22 cellular contexts compared by ENCODE assay signal in genomic region chr7:92403760-92404074, GRCh38. TPM values are rescaled to one million over a fixed set of nuclear protein-coding genes. Genes with fewer than 3 reads are reported as not detected.
DNase-seq lines count a peak whose midpoint lies in the region; ATAC-seq lines count a peak whose summit lies in the region.
"Had no signal": no experiment of that assay in that cellular context is flagged by ENCODE, and none has a peak within 500 bp of the region (broad histone marks: within the 10 kb centered on the region; RNA-seq: fewer than 3 reads in every experiment).

No MANE protein-coding gene starts in this region.

- no peaks in the 10 kb centered on the region for H3K27me3 Mint-ChIP-seq in stimulated activated naive CD8-positive, alpha-beta T cell treated with anti-CD3 and anti-CD28 coated beads, Interleukin-15, amount 100 ng/mL, for 72 hours
- no peaks in the 10 kb centered on the region for H3K27me3 Mint-ChIP-seq in activated T-helper 1 cell treated with anti-CD3 and anti-CD28 coated beads, Interleukin-12 subunit alpha, Interleukin-12 subunit beta, Interleukin-2, Interleukin-4 antibody, amounts not matched to agents 30 ng/mL and 10 ng/mL and 1 ng/mL, durations not matched to agents 14 hours and 24 hours and 36 hours (ENCODE audit: insufficient read depth)
- H3K27me3 Mint-ChIP-seq in naive thymus-derived CD8-positive, alpha-beta T cell, result no peaks in the 10 kb centered on the region
- H3K27me3 Mint-ChIP-seq: activated B cell treated with CpG ODN at 0.5 μM for 24 hours had no signal

- ATAC-seq in stimulated activated naive CD8-positive, alpha-beta T cell treated with anti-CD3 and anti-CD28 coated beads, Interleukin-15, amount 100 ng/mL, for 72 hours, result peak; percentile 37
- no peak for ATAC-seq in stimulated activated naive CD8-positive, alpha-beta T cell treated with anti-CD3 and anti-CD28 coated beads, Interleukin-15, Interleukin-2, amounts not matched to agents 100 U/mL and 50 U/mL, for 24 hours
- ATAC-seq in naive thymus-derived CD8-positive, alpha-beta T cell, result no peak
- ATAC-seq in GM19328 (IDR thresholded peaks at IDR 0.05; ENCODE audit: unreplicated experiment), result no peak
- ATAC-seq: heart right ventricle, left cardiac atrium had no signal

- POLR2A ChIA-PET in naive thymus-derived CD8-positive, alpha-beta T cell (lab: Charles Lee), result interaction anchor here (1.7 kb wide), 1 partner anchor 43 kb away, joined by 4 read pairs; the partner anchor contains the start of gene GATAD1

- DNase-seq in stimulated activated naive CD8-positive, alpha-beta T cell treated with anti-CD3 and anti-CD28 coated beads, Interleukin-15, amount 100 ng/mL, for 72 hours, result no peak
- no peak for DNase-seq in stimulated activated naive CD8-positive, alpha-beta T cell treated with anti-CD3 and anti-CD28 coated beads, Interleukin-15, Interleukin-2, amounts not matched to agents 100 U/mL and 50 U/mL, for 24 hours
- DNase-seq in activated T-helper 1 cell treated with anti-CD3 and anti-CD28 coated beads, Interleukin-12 subunit alpha, Interleukin-12 subunit beta, Interleukin-2, Interleukin-4 antibody, amounts not matched to agents 30 ng/mL and 10 ng/mL and 1 ng/mL, durations not matched to agents 14 hours and 24 hours and 36 hours (ENCODE audit: low spot score), result no peak
- DNase-seq in naive thymus-derived CD8-positive, alpha-beta T cell, result no peak
- no peak for DNase-seq in NOMO-1 treated with dmso at 0.1 percent for 144 hours (lab: John Stamatoyannopoulos, UW; ENCODE audit: unreplicated experiment)
- no peak for DNase-seq in NCI-H524 (lab: John Stamatoyannopoulos, UW)
- DNase-seq: activated B cell treated with CpG ODN at 0.5 μM for 24 hours; amygdala; C1 segment of cervical spinal cord; Calu3; colonic mucosa; effector memory CD4-positive, alpha-beta T cell; heart right ventricle; left cardiac atrium; NCI-H1105 treated with DMSO at 0.1 percent for 48 hours; NCI-H1930; NCI-H524 treated with DMSO at 0.1 percent for 48 hours; occipital lobe; SHP77 treated with DMSO at 0.1 percent for 48 hours; SW 1271; upper lobe of right lung had no signal

- no peak overlapping the region for H3K27ac Mint-ChIP-seq in stimulated activated naive CD8-positive, alpha-beta T cell treated with anti-CD3 and anti-CD28 coated beads, Interleukin-15, amount 100 ng/mL, for 72 hours
- H3K27ac Mint-ChIP-seq in activated T-helper 1 cell treated with anti-CD3 and anti-CD28 coated beads, Interleukin-12 subunit alpha, Interleukin-12 subunit beta, Interleukin-2, Interleukin-4 antibody, amounts not matched to agents 30 ng/mL and 10 ng/mL and 1 ng/mL, durations not matched to agents 14 hours and 24 hours and 36 hours, result peak overlapping the region; percentile 14
- H3K27ac Mint-ChIP-seq in naive thymus-derived CD8-positive, alpha-beta T cell, result peak overlapping the region in 5 of 10 donors; percentile 3 to 63 (median 27)
- H3K27ac Mint-ChIP-seq: activated B cell treated with CpG ODN at 0.5 μM for 24 hours had no signal

- peaks cover 17% of the 10 kb centered on the region for H3K4me1 Mint-ChIP-seq in stimulated activated naive CD8-positive, alpha-beta T cell treated with anti-CD3 and anti-CD28 coated beads, Interleukin-15, amount 100 ng/mL, for 72 hours
- H3K4me1 Mint-ChIP-seq in activated T-helper 1 cell treated with anti-CD3 and anti-CD28 coated beads, Interleukin-12 subunit alpha, Interleukin-12 subunit beta, Interleukin-2, Interleukin-4 antibody, amounts not matched to agents 30 ng/mL and 10 ng/mL and 1 ng/mL, durations not matched to agents 14 hours and 24 hours and 36 hours (ENCODE audit: low read depth), result peaks cover 19% of the 10 kb centered on the region
- H3K4me1 Mint-ChIP-seq in naive thymus-derived CD8-positive, alpha-beta T cell, result peaks cover 17 to 24% (median 20%) of the 10 kb centered on the region in 4 donors
- H3K4me1 Mint-ChIP-seq: activated B cell treated with CpG ODN at 0.5 μM for 24 hours had no signal

- peak overlapping the region in 1 of 2 donors; percentile 30 for H3K4me3 Mint-ChIP-seq in stimulated activated naive CD8-positive, alpha-beta T cell treated with anti-CD3 and anti-CD28 coated beads, Interleukin-15, amount 100 ng/mL, for 72 hours
- H3K4me3 Mint-ChIP-seq in activated T-helper 1 cell treated with anti-CD3 and anti-CD28 coated beads, Interleukin-12 subunit alpha, Interleukin-12 subunit beta, Interleukin-2, Interleukin-4 antibody, amounts not matched to agents 30 ng/mL and 10 ng/mL and 1 ng/mL, durations not matched to agents 14 hours and 24 hours and 36 hours, result no peak overlapping the region
- peak overlapping the region in 6 of 10 donors; percentile 8 to 64 (median 42) for H3K4me3 Mint-ChIP-seq in naive thymus-derived CD8-positive, alpha-beta T cell
- H3K4me3 Mint-ChIP-seq: activated B cell treated with CpG ODN at 0.5 μM for 24 hours had no signal

- intact Hi-C loops in activated T-helper 1 cell treated with anti-CD3 and anti-CD28 coated beads, Interleukin-12 subunit alpha, Interleukin-12 subunit beta, Interleukin-2, Interleukin-4 antibody, amounts not matched to agents 30 ng/mL and 10 ng/mL and 1 ng/mL, durations not matched to agents 14 hours and 24 hours and 36 hours (cut with micrococcal nuclease), result loop anchor here (5.0 kb wide), 1 partner anchor 156 kb away; the partner anchor contains the start of genes ANKIB1 and KRIT1

- H3K36me3 Mint-ChIP-seq in activated T-helper 1 cell treated with anti-CD3 and anti-CD28 coated beads, Interleukin-12 subunit alpha, Interleukin-12 subunit beta, Interleukin-2, Interleukin-4 antibody, amounts not matched to agents 30 ng/mL and 10 ng/mL and 1 ng/mL, durations not matched to agents 14 hours and 24 hours and 36 hours (ENCODE audit: low read depth), result peaks cover 9% of the 10 kb centered on the region
- peaks cover 2 to 15% (median 6%) of the 10 kb centered on the region in 3 donors for H3K36me3 Mint-ChIP-seq in naive thymus-derived CD8-positive, alpha-beta T cell

- no peaks in the 10 kb centered on the region for H3K9me3 Mint-ChIP-seq in stimulated activated naive CD8-positive, alpha-beta T cell treated with anti-CD3 and anti-CD28 coated beads, Interleukin-15, amount 100 ng/mL, for 72 hours
- H3K9me3 Mint-ChIP-seq in activated T-helper 1 cell treated with anti-CD3 and anti-CD28 coated beads, Interleukin-12 subunit alpha, Interleukin-12 subunit beta, Interleukin-2, Interleukin-4 antibody, amounts not matched to agents 30 ng/mL and 10 ng/mL and 1 ng/mL, durations not matched to agents 14 hours and 24 hours and 36 hours, result no peaks in the 10 kb centered on the region
- H3K9me3 Mint-ChIP-seq in naive thymus-derived CD8-positive, alpha-beta T cell, result no peaks in the 10 kb centered on the region
- H3K9me3 Mint-ChIP-seq: activated B cell treated with CpG ODN at 0.5 μM for 24 hours had no signal

RNA-seq across cellular contexts. Expression of gene GATAD1, which starts 43.6 kb away (rescaled TPM):
- 18.4 and 18.8 TPM in 2 replicates for total RNA-seq in activated T-helper 1 cell treated with anti-CD3 and anti-CD28 coated beads, Interleukin-12 subunit alpha, Interleukin-12 subunit beta, Interleukin-2, Interleukin-4 antibody, amounts not matched to agents 30 ng/mL and 10 ng/mL and 1 ng/mL, durations not matched to agents 14 hours and 24 hours and 36 hours
- total RNA-seq in naive thymus-derived CD8-positive, alpha-beta T cell, result 10 to 100 TPM; 40.9 to 43.6 TPM
- 10 to 100 TPM in 1 of 3 donors, 1 to 10 TPM in 2; 8.2 to 10.9 (median 9.3) TPM for polyA plus RNA-seq in naive thymus-derived CD8-positive, alpha-beta T cell
